26 cellular contexts compared by ENCODE assay signal in genomic region chr2:239778861-239779591, GRCh38.
DNase-seq lines count a peak whose midpoint lies in the region; ATAC-seq and TF ChIP-seq lines count a peak whose summit lies in the region.
"Had no signal": no experiment of that assay in that cellular context is flagged by ENCODE, and none has a peak within 500 bp of the region (broad histone marks: within the 10 kb centered on the region; RNA-seq: fewer than 3 reads in every experiment).

No MANE protein-coding gene starts in this region.

- H3K27ac Mint-ChIP-seq in activated T-cell treated with anti-CD3 and anti-CD28 coated beads, Interleukin-2, amount 50 U/mL, for 24 hours: no peak overlapping the region
- H3K27ac Mint-ChIP-seq in H9 (no peak overlapping the region; a peak in 1 of 7 replicates), neural progenitor cell (no peak overlapping the region)
- H3K27ac Mint-ChIP-seq: activated CD8-positive, alpha-beta T cell treated with anti-CD3 and anti-CD28 coated beads for 36 hours; effector memory CD8-positive, alpha-beta T cell; stimulated activated naive B cell treated with anti-CD40 and anti-IgM and Interleukin-4, amounts not matched to agents 10 μg/mL and 1 μg/mL and 100 μg/mL, for 72 hours had no signal

- H2BK5ac ChIP-seq in H9 (ENCODE audit: insufficient read length, low read length): no peak overlapping the region

- no peaks in the 10 kb centered on the region for H3K9me3 Mint-ChIP-seq in activated T-cell treated with anti-CD3 and anti-CD28 coated beads, Interleukin-2, amount 50 U/mL, for 24 hours
- H3K9me3 Mint-ChIP-seq in H9 (peaks cover 8 to 16% of the 10 kb centered on the region in 2 experiments; a peak in 3 of 5 replicates), neural progenitor cell (peaks cover 15% of the 10 kb centered on the region)
- H3K9me3 Mint-ChIP-seq: activated CD8-positive, alpha-beta T cell treated with anti-CD3 and anti-CD28 coated beads for 36 hours; activated T-cell treated with anti-CD3 and anti-CD28 coated beads, Interleukin-2, amount 50 U/mL, for 4 hours; effector memory CD8-positive, alpha-beta T cell had no signal

- no peak overlapping the region for H3K4ac ChIP-seq in H9 (ENCODE audit: low read depth, low read length)

- H3K27me3 ChIP-seq in H9 (ENCODE audit: insufficient read depth, low read length) (no peaks in the 10 kb centered on the region), suprapubic skin (peaks cover 34% of the 10 kb centered on the region), neural progenitor cell (peaks cover 80% of the 10 kb centered on the region)

- H2AFZ ChIP-seq in H9 (ENCODE audit: low read length) (no peak overlapping the region), neural progenitor cell (replicated peaks) (no peak overlapping the region)

- no peak overlapping the region for H4K91ac ChIP-seq in H9 (ENCODE audit: insufficient read length, low read depth, low read length)

- H2BK12ac ChIP-seq in H9 (ENCODE audit: insufficient read length, low read depth, low read length): no peak overlapping the region

- H3K36me3 ChIP-seq in suprapubic skin (no peaks in the 10 kb centered on the region), neural progenitor cell (no peaks in the 10 kb centered on the region)
- H3K36me3 ChIP-seq: thoracic aorta had no signal

- H3K18ac ChIP-seq in H9 (ENCODE audit: insufficient read length, low read depth, low read length): no peak overlapping the region

- H3K27ac ChIP-seq in H9 (ENCODE audit: insufficient read length, low read depth, low read length) (no peak overlapping the region), suprapubic skin (no peak overlapping the region), neural progenitor cell (no peak overlapping the region)
- H3K27ac ChIP-seq: SK-N-MC, thoracic aorta had no signal

- no CpG with 5 or more reads among the region's 15 CpGs for WGBS in H9 (ENCODE audit: extremely low coverage, insufficient read length, low lambda C conversion rate)
- 84% methylated on average over 9 of the region's 15 CpGs for WGBS in suprapubic skin

- H3K9ac ChIP-seq in H9 (ENCODE audit: extremely low read depth, insufficient read length, low read length) (no peak overlapping the region), neural progenitor cell (no peak overlapping the region)

- H3K4me2 ChIP-seq in H9 (ENCODE audit: insufficient read depth, insufficient read length, low read length): no peak overlapping the region
- H3K4me2 ChIP-seq in neural progenitor cell: no peak overlapping the region

- H3K79me1 ChIP-seq in H9 (ENCODE audit: insufficient read depth, low read depth, low read length, poor library complexity, severe bottlenecking): no peaks in the 10 kb centered on the region

- no peak overlapping the region for H4K8ac ChIP-seq in H9 (replicated peaks; ENCODE audit: insufficient read length, low read depth, low read length)

- H3K23ac ChIP-seq in H9 (ENCODE audit: insufficient read length, low read depth, low read length): no peak overlapping the region

- H3K27me3 Mint-ChIP-seq in activated T-cell treated with anti-CD3 and anti-CD28 coated beads, Interleukin-2, amount 50 U/mL, for 24 hours: peaks cover 28% of the 10 kb centered on the region
- H3K27me3 Mint-ChIP-seq in H9 (ENCODE audit: low read depth): peaks cover 28% of the 10 kb centered on the region
- H3K27me3 Mint-ChIP-seq in neural progenitor cell (ENCODE audit: insufficient read depth, low read depth): peaks cover 22% of the 10 kb centered on the region
- H3K27me3 Mint-ChIP-seq: activated CD8-positive, alpha-beta T cell treated with anti-CD3 and anti-CD28 coated beads for 36 hours had no signal

- H3K23me2 ChIP-seq in H9 (ENCODE audit: insufficient read length, low read depth, low read length, poor library complexity, severe bottlenecking): no peaks in the 10 kb centered on the region

- H3K4me1 ChIP-seq in H9 (ENCODE audit: insufficient read depth, low read length): no peaks in the 10 kb centered on the region
- H3K4me1 ChIP-seq in suprapubic skin: peaks cover 7% of the 10 kb centered on the region
- no peaks in the 10 kb centered on the region for H3K4me1 ChIP-seq in neural progenitor cell

- no peak for TF ChIP-seq POLR2A in suprapubic skin (IDR thresholded peaks at IDR 0.05)

- H3K56ac ChIP-seq in H9 (ENCODE audit: insufficient read length, low read depth, low read length): no peak overlapping the region

- H3K9me3 ChIP-seq in H9 (ENCODE audit: control insufficient read depth, low read depth, low read length) (no peaks in the 10 kb centered on the region), suprapubic skin (no peaks in the 10 kb centered on the region), neural progenitor cell (ENCODE audit: low read depth) (peaks cover 11% of the 10 kb centered on the region)
- H3K9me3 ChIP-seq: thoracic aorta had no signal

- H3K4me3 ChIP-seq in suprapubic skin (no peak overlapping the region), neural progenitor cell (no peak overlapping the region)
- H3K4me3 ChIP-seq: K562, SK-N-MC, thoracic aorta had no signal

- TF ChIP-seq CTCF in H9 (conservative IDR thresholded peaks at IDR 0.05) (no peak), suprapubic skin (IDR thresholded peaks at IDR 0.05) (no peak), neural progenitor cell (IDR thresholded peaks at IDR 0.05) (no peak)

- H4K5ac ChIP-seq in H9 (ENCODE audit: insufficient read length, low read depth, low read length): no peak overlapping the region

- H4K20me1 ChIP-seq in H9 (ENCODE audit: control insufficient read depth, insufficient read depth, insufficient read length) (no peaks in the 10 kb centered on the region), neural progenitor cell (ENCODE audit: low read depth) (no peaks in the 10 kb centered on the region)

- TF ChIP-seq EP300 in suprapubic skin (IDR thresholded peaks at IDR 0.05): no peak

- H2BK20ac ChIP-seq in H9 (ENCODE audit: low read depth, low read length, poor library complexity, severe bottlenecking): no peak overlapping the region

- no peaks in the 10 kb centered on the region for H3K36me3 Mint-ChIP-seq in activated T-cell treated with anti-CD3 and anti-CD28 coated beads, Interleukin-2, amount 50 U/mL, for 24 hours (ENCODE audit: low read depth)
- no peaks in the 10 kb centered on the region for H3K36me3 Mint-ChIP-seq in H9 (ENCODE audit: insufficient read depth in 1 of 3, low read depth in 3 of 3)
- no peaks in the 10 kb centered on the region for H3K36me3 Mint-ChIP-seq in neural progenitor cell
- H3K36me3 Mint-ChIP-seq: stimulated activated naive B cell treated with anti-CD40 and anti-IgM and Interleukin-4, amounts not matched to agents 10 μg/mL and 1 μg/mL and 100 μg/mL, for 72 hours had no signal

- DNase-seq in activated T-cell treated with anti-CD3 and anti-CD28 coated beads, Interleukin-2, amount 50 U/mL, for 24 hours: peak; percentile 15
- DNase-seq in activated T-cell treated with anti-CD3 and anti-CD28 coated beads, Interleukin-2, amount 50 U/mL, for 1 hour: no peak
- DNase-seq in H9: peak; percentile 17
- DNase-seq in islet precursor cell: peak; percentile 21
- peak; percentile 47 to 48 for DNase-seq in suprapubic skin (ENCODE audit: low spot score in 2 of 2)
- DNase-seq in RKO (ENCODE audit: low spot score): no peak
- DNase-seq in neural progenitor cell (ENCODE audit: low spot score): no peak
- DNase-seq: activated CD8-positive, alpha-beta T cell treated with anti-CD3 and anti-CD28 coated beads for 36 hours; activated naive CD4-positive, alpha-beta T cell; activated T-cell treated with anti-CD3 and anti-CD28 coated beads, Interleukin-2, amount 50 U/mL, for 4 hours; amygdala; COR-L47; effector memory CD8-positive, alpha-beta T cell; foreskin fibroblast; GF-D8; NCI-H1105 treated with DMSO at 0.1 percent for 48 hours; NCI-H2029; NCI-H226; RPMI8226; stimulated activated naive B cell treated with anti-CD40 and anti-IgM and Interleukin-4, amounts not matched to agents 10 μg/mL and 1 μg/mL and 100 μg/mL, for 72 hours had no signal

- no peak overlapping the region for H2BK15ac ChIP-seq in H9 (ENCODE audit: low read depth, low read length)

- no peaks in the 10 kb centered on the region for H3F3A ChIP-seq in neural progenitor cell (ENCODE audit: low read depth)

- H3K14ac ChIP-seq in H9 (ENCODE audit: insufficient read depth, low read length): no peak overlapping the region

- H3T11ph ChIP-seq in H9 (ENCODE audit: low read length): no peak overlapping the region

- H2BK120ac ChIP-seq in H9 (ENCODE audit: low read depth, low read length, poor library complexity, severe bottlenecking): no peak overlapping the region

- H2AK5ac ChIP-seq in H9 (ENCODE audit: insufficient read length, low read length): no peak overlapping the region

- no peak for ATAC-seq in HG03108 (IDR thresholded peaks at IDR 0.05; ENCODE audit: unreplicated experiment)
- ATAC-seq: activated CD8-positive, alpha-beta T cell treated with anti-CD3 and anti-CD28 coated beads for 36 hours; activated T-cell treated with anti-CD3 and anti-CD28 coated beads, Interleukin-2, amount 50 U/mL, for 4 hours; effector memory CD8-positive, alpha-beta T cell; K562; sciatic nerve; stimulated activated naive B cell treated with anti-CD40 and anti-IgM and Interleukin-4, amounts not matched to agents 10 μg/mL and 1 μg/mL and 100 μg/mL, for 72 hours had no signal

- H3K4me1 Mint-ChIP-seq in activated T-cell treated with anti-CD3 and anti-CD28 coated beads, Interleukin-2, amount 50 U/mL, for 24 hours (ENCODE audit: low read depth): no peaks in the 10 kb centered on the region
- H3K4me1 Mint-ChIP-seq in H9: peaks cover 2 to 5% of the 10 kb centered on the region in 2 experiments; a peak in 3 of 4 replicates
- H3K4me1 Mint-ChIP-seq in neural progenitor cell: peaks cover 5% of the 10 kb centered on the region
- H3K4me1 Mint-ChIP-seq: stimulated activated naive B cell treated with anti-CD40 and anti-IgM and Interleukin-4, amounts not matched to agents 10 μg/mL and 1 μg/mL and 100 μg/mL, for 72 hours had no signal

- H3K79me2 ChIP-seq in H9 (ENCODE audit: insufficient read depth, low read length): no peaks in the 10 kb centered on the region
- H3K79me2 ChIP-seq in neural progenitor cell (ENCODE audit: low read depth): no peaks in the 10 kb centered on the region

- H3K4me3 Mint-ChIP-seq in activated T-cell treated with anti-CD3 and anti-CD28 coated beads, Interleukin-2, amount 50 U/mL, for 24 hours: no peak overlapping the region
- no peak overlapping the region for H3K4me3 Mint-ChIP-seq in H9
- no peak overlapping the region for H3K4me3 Mint-ChIP-seq in neural progenitor cell
- H3K4me3 Mint-ChIP-seq: activated CD8-positive, alpha-beta T cell treated with anti-CD3 and anti-CD28 coated beads for 36 hours; activated T-cell treated with anti-CD3 and anti-CD28 coated beads, Interleukin-2, amount 50 U/mL, for 4 hours; effector memory CD8-positive, alpha-beta T cell; nephron; stimulated activated naive B cell treated with anti-CD40 and anti-IgM and Interleukin-4, amounts not matched to agents 10 μg/mL and 1 μg/mL and 100 μg/mL, for 72 hours had no signal

Comparison
In these comparisons a context has a peak if more than half of its experiments do, and no peak if none do; other contexts are left out.
1. DNase-seq: peak in activated T-cell treated with anti-CD3 and anti-CD28 coated beads, Interleukin-2, amount 50 U/mL, for 24 hours (single experiment), H9 (single experiment), islet precursor cell (single experiment) and suprapubic skin (2 of 2); none in activated T-cell treated with anti-CD3 and anti-CD28 coated beads, Interleukin-2, amount 50 U/mL, for 1 hour (single experiment), RKO (single experiment) and neural progenitor cell (single experiment).